In the genomic region with DNA sequence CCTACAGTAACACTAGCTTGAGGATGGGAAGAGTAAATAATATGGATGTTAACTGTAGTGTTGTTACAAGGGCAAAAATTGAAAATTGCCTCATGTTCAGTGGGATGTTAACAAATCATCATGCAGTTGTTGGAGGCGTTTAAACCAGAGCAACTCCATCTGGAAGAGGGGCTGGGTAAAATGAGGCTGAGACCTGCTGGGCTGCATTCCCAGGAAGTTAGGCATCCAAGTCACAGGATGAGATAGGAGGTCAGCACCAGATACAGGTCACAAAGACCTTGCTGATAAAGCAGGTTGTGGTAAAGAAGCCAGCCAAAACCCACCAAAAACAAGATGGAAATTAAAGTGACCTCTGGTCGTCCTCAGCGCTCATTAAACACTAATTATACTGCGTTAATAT, we compare ENCODE assay signal across 1 cellular context.
TF ChIP-seq lines count a peak whose summit lies in the region.

No MANE protein-coding gene starts in this region.

TF ChIP-seq in H1, 55 proteins besides CTCF, POLR2A, EP300 and RAD21 (continued from another document):
- TF ChIP-seq, protein P1, sequence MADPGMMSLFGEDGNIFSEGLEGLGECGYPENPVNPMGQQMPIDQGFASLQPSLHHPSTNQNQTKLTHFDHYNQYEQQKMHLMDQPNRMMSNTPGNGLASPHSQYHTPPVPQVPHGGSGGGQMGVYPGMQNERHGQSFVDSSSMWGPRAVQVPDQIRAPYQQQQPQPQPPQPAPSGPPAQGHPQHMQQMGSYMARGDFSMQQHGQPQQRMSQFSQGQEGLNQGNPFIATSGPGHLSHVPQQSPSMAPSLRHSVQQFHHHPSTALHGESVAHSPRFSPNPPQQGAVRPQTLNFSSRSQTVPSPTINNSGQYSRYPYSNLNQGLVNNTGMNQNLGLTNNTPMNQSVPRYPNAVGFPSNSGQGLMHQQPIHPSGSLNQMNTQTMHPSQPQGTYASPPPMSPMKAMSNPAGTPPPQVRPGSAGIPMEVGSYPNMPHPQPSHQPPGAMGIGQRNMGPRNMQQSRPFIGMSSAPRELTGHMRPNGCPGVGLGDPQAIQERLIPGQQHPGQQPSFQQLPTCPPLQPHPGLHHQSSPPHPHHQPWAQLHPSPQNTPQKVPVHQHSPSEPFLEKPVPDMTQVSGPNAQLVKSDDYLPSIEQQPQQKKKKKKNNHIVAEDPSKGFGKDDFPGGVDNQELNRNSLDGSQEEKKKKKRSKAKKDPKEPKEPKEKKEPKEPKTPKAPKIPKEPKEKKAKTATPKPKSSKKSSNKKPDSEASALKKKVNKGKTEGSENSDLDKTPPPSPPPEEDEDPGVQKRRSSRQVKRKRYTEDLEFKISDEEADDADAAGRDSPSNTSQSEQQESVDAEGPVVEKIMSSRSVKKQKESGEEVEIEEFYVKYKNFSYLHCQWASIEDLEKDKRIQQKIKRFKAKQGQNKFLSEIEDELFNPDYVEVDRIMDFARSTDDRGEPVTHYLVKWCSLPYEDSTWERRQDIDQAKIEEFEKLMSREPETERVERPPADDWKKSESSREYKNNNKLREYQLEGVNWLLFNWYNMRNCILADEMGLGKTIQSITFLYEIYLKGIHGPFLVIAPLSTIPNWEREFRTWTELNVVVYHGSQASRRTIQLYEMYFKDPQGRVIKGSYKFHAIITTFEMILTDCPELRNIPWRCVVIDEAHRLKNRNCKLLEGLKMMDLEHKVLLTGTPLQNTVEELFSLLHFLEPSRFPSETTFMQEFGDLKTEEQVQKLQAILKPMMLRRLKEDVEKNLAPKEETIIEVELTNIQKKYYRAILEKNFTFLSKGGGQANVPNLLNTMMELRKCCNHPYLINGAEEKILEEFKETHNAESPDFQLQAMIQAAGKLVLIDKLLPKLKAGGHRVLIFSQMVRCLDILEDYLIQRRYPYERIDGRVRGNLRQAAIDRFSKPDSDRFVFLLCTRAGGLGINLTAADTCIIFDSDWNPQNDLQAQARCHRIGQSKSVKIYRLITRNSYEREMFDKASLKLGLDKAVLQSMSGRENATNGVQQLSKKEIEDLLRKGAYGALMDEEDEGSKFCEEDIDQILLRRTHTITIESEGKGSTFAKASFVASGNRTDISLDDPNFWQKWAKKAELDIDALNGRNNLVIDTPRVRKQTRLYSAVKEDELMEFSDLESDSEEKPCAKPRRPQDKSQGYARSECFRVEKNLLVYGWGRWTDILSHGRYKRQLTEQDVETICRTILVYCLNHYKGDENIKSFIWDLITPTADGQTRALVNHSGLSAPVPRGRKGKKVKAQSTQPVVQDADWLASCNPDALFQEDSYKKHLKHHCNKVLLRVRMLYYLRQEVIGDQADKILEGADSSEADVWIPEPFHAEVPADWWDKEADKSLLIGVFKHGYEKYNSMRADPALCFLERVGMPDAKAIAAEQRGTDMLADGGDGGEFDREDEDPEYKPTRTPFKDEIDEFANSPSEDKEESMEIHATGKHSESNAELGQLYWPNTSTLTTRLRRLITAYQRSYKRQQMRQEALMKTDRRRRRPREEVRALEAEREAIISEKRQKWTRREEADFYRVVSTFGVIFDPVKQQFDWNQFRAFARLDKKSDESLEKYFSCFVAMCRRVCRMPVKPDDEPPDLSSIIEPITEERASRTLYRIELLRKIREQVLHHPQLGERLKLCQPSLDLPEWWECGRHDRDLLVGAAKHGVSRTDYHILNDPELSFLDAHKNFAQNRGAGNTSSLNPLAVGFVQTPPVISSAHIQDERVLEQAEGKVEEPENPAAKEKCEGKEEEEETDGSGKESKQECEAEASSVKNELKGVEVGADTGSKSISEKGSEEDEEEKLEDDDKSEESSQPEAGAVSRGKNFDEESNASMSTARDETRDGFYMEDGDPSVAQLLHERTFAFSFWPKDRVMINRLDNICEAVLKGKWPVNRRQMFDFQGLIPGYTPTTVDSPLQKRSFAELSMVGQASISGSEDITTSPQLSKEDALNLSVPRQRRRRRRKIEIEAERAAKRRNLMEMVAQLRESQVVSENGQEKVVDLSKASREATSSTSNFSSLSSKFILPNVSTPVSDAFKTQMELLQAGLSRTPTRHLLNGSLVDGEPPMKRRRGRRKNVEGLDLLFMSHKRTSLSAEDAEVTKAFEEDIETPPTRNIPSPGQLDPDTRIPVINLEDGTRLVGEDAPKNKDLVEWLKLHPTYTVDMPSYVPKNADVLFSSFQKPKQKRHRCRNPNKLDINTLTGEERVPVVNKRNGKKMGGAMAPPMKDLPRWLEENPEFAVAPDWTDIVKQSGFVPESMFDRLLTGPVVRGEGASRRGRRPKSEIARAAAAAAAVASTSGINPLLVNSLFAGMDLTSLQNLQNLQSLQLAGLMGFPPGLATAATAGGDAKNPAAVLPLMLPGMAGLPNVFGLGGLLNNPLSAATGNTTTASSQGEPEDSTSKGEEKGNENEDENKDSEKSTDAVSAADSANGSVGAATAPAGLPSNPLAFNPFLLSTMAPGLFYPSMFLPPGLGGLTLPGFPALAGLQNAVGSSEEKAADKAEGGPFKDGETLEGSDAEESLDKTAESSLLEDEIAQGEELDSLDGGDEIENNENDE (IDR thresholded peaks at IDR 0.05; ENCODE audit: insufficient replicate concordance, low read length): no peak
- TF ChIP-seq CHD2 (IDR thresholded peaks at IDR 0.05; ENCODE audit: low read length): no peak
- no peak for TF ChIP-seq HDAC2 (IDR thresholded peaks at IDR 0.05; ENCODE audit: borderline replicate concordance in 1 of 2, low read depth in 2 of 2, low read length in 2 of 2)
- TF ChIP-seq RNF2 (IDR thresholded peaks at IDR 0.05; ENCODE audit: borderline replicate concordance, low read depth, low read length, missing control alignments, poor library complexity, severe bottlenecking): no peak
- TF ChIP-seq RFX5 (IDR thresholded peaks at IDR 0.05; ENCODE audit: borderline replicate concordance, low read depth, low read length): no peak
- no peak for TF ChIP-seq PHF8 (conservative IDR thresholded peaks at IDR 0.05; ENCODE audit: low read depth, low read length)
- TF ChIP-seq NRF1 (IDR thresholded peaks at IDR 0.05; ENCODE audit: low read depth, low read length): no peak
- no peak for TF ChIP-seq CHD1 (IDR thresholded peaks at IDR 0.05; ENCODE audit: low read depth, low read length)
- no peak for TF ChIP-seq JUN (IDR thresholded peaks at IDR 0.05; ENCODE audit: low read depth, low read length)
- no peak for TF ChIP-seq POLR2AphosphoS5 (IDR thresholded peaks at IDR 0.05; ENCODE audit: low read depth, low read length)
- TF ChIP-seq HDAC6 (IDR thresholded peaks at IDR 0.05; ENCODE audit: low read depth, low read length): no peak
